Comparison of ENCODE assay signal across 25 cellular contexts in genomic region chr4:31422006-31422405, GRCh38.
"Had no signal": no experiment of that assay in that cellular context is flagged by ENCODE, and none has a peak within 500 bp of the region (broad histone marks: within the 10 kb centered on the region; RNA-seq: fewer than 3 reads in every experiment).

No MANE protein-coding gene starts in this region.

- H3K9me3 Mint-ChIP-seq: memory B cell; natural killer cell treated with Interleukin-12 subunit alpha and Interleukin-12 subunit beta and Interleukin-15 and Interleukin-18, amount 100 ng/mL, for 72 hours; neural progenitor cell had no signal

- H3K27ac Mint-ChIP-seq: effector memory CD8-positive, alpha-beta T cell; memory B cell; naive B cell; natural killer cell treated with Interleukin-12 subunit alpha and Interleukin-12 subunit beta and Interleukin-15 and Interleukin-18, amount 100 ng/mL, for 72 hours; neural progenitor cell; stimulated activated effector memory CD8-positive, alpha-beta T cell treated with anti-CD3 and anti-CD28 coated beads, Interleukin-12 subunit alpha, Interleukin-12 subunit beta, amount 100 ng/mL, for 72 hours had no signal

- FAIRE-seq: endometrium, kidney had no signal

- H3K27me3 Mint-ChIP-seq: effector memory CD8-positive, alpha-beta T cell; memory B cell; naive B cell; natural killer cell treated with Interleukin-12 subunit alpha and Interleukin-12 subunit beta and Interleukin-15 and Interleukin-18, amount 100 ng/mL, for 72 hours had no signal

- H3K27me3 ChIP-seq: esophagus squamous epithelium, gastrocnemius medialis, neural progenitor cell, sigmoid colon, stomach, thyroid gland, vagina had no signal

- H3K36me3 Mint-ChIP-seq: memory B cell; naive B cell; natural killer cell treated with Interleukin-12 subunit alpha and Interleukin-12 subunit beta and Interleukin-15 and Interleukin-18, amount 100 ng/mL, for 72 hours; neural progenitor cell; stimulated activated effector memory CD8-positive, alpha-beta T cell treated with anti-CD3 and anti-CD28 coated beads, Interleukin-12 subunit alpha, Interleukin-12 subunit beta, amount 100 ng/mL, for 72 hours had no signal

- DNase-seq: effector memory CD8-positive, alpha-beta T cell; erythroblast; esophagus squamous epithelium; gastrocnemius medialis; head of caudate nucleus; kidney; mucosa of descending colon; naive B cell; right cardiac atrium; sigmoid colon; stimulated activated CD4-positive, alpha-beta T cell treated with anti-CD3 and anti-CD28 coated beads, Interleukin-2, amount 100 ng/mL, for 24 hours; stimulated activated CD4-positive, alpha-beta T cell treated with anti-CD3 and anti-CD28 coated beads, Interleukin-4, amount 100 ng/mL, for 24 hours; stimulated activated naive CD4-positive, alpha-beta T cell treated with Interleukin-2 at 50 U/mL for 16 hours; stomach; thyroid gland; trophoblast cell had no signal

- H3K4me1 Mint-ChIP-seq: memory B cell; naive B cell; stimulated activated effector memory CD8-positive, alpha-beta T cell treated with anti-CD3 and anti-CD28 coated beads, Interleukin-12 subunit alpha, Interleukin-12 subunit beta, amount 100 ng/mL, for 72 hours had no signal

- H3K4me3 Mint-ChIP-seq: effector memory CD8-positive, alpha-beta T cell; memory B cell; naive B cell; natural killer cell treated with Interleukin-12 subunit alpha and Interleukin-12 subunit beta and Interleukin-15 and Interleukin-18, amount 100 ng/mL, for 72 hours; neural progenitor cell; stimulated activated effector memory CD8-positive, alpha-beta T cell treated with anti-CD3 and anti-CD28 coated beads, Interleukin-12 subunit alpha, Interleukin-12 subunit beta, amount 100 ng/mL, for 72 hours had no signal

- H3K4me1 ChIP-seq: esophagus squamous epithelium, gastrocnemius medialis, neural progenitor cell, prostate gland, sigmoid colon, stomach, thyroid gland, vagina had no signal

- ATAC-seq: effector memory CD8-positive, alpha-beta T cell; gastrocnemius medialis; left lobe of liver; mucosa of descending colon; natural killer cell treated with Interleukin-12 subunit alpha and Interleukin-12 subunit beta and Interleukin-15 and Interleukin-18, amount 100 ng/mL, for 72 hours; right cardiac atrium; stimulated activated effector memory CD8-positive, alpha-beta T cell treated with anti-CD3 and anti-CD28 coated beads, Interleukin-12 subunit alpha, Interleukin-12 subunit beta, amount 100 ng/mL, for 72 hours had no signal

- H3K27ac ChIP-seq: coronary artery, esophagus squamous epithelium, gastrocnemius medialis, neural progenitor cell, prostate gland, sigmoid colon, stomach, thyroid gland, vagina had no signal
